In genomic region chr10:111999205-111999914, GRCh38 we compare ENCODE assay signal across 18 cellular contexts.
DNase-seq lines count a peak whose midpoint lies in the region; ATAC-seq, FAIRE-seq and TF ChIP-seq lines count a peak whose summit lies in the region.
"Had no signal": no experiment of that assay in that cellular context is flagged by ENCODE, and none has a peak within 500 bp of the region (broad histone marks: within the 10 kb centered on the region; RNA-seq: fewer than 3 reads in every experiment).

No MANE protein-coding gene starts in this region.

- H4K5ac ChIP-seq in H1 (ENCODE audit: insufficient read length, low read depth, low read length), result no peak overlapping the region

- H3K9me3 ChIP-seq in HUES48 (ENCODE audit: control insufficient read depth, insufficient read depth, low read length) (no peaks in the 10 kb centered on the region), H1 (ENCODE audit: insufficient read depth in 2 of 2, low read depth in 1 of 2, low read length in 1 of 2) (no peaks in the 10 kb centered on the region), upper lobe of left lung (no peaks in the 10 kb centered on the region)
- H3K9me3 ChIP-seq: Caco-2, SJSA1 had no signal

- H2BK15ac ChIP-seq in H1 (ENCODE audit: low read length), result no peak overlapping the region

- CTCF ChIA-PET in H1 (lab: Charles Lee; ENCODE audit: partially characterized antibody), result interaction anchor here (0.8 to 1.3 kb wide), 5 partner anchors 9 to 244 kb away, joined by 3 to 5 read pairs (median 3); no protein-coding TSS in a partner anchor

- no peak overlapping the region for H3K23ac ChIP-seq in H1 (ENCODE audit: insufficient read length)

- ATAC-seq in upper lobe of left lung (ENCODE audit: low FRiP score in 2 of 2) (peak; percentile 19 to 57), left cardiac atrium (no peak)
- ATAC-seq: K562 had no signal

- intact Hi-C loops in left cardiac atrium (cut with DNase I), result no loop called here

- no peak overlapping the region for H4K8ac ChIP-seq in H1 (ENCODE audit: extremely low read depth, insufficient read depth, low read length)

- H3K4me3 ChIP-seq in HUES48 (ENCODE audit: low read depth, low read length), result no peak overlapping the region; the same call in 1 of the 2 replicates
- no peak overlapping the region for H3K4me3 ChIP-seq in H1 (ENCODE audit: extremely low read depth in 1 of 4, insufficient read depth in 2 of 4, low read depth in 3 of 4, low read length in 4 of 4)
- H3K4me3 ChIP-seq in upper lobe of left lung, result no peak overlapping the region
- H3K4me3 ChIP-seq: K562, PC-9, SJSA1 had no signal

- FAIRE-seq in H1 (lab: Jason Lieb, UNC) (no peak), frontal cortex (lab: Jason Lieb, UNC) (no peak)
- FAIRE-seq: HTR-8/SVneo, K562 had no signal

- WGBS in H1 (ENCODE audit: extremely low coverage in 1 of 2, insufficient coverage in 1 of 2, insufficient read length in 1 of 2, insufficient replicate concordance in 2 of 2, low coverage in 1 of 2, low lambda C conversion rate in 2 of 2, missing lambda C conversion rate in 1 of 2), 2 experiments, result 49% methylated on average over 4 of the region's 4 CpGs; no CpG with 5 or more reads in 1 of the 2 experiments
- WGBS in upper lobe of left lung, 2 donors, result 51 to 57% methylated on average over 4 of the region's 4 CpGs

- H2BK5ac ChIP-seq in H1 (ENCODE audit: low read depth, low read length), result peak overlapping the region; percentile 22; the same call in 1 of the 2 replicates

- TF ChIP-seq CTCF in H1 (IDR thresholded peaks at IDR 0.05; ENCODE audit: control extremely low read depth in 1 of 3, insufficient read depth in 1 of 3, low read depth in 1 of 3, low read length in 3 of 3), result no peak
- TF ChIP-seq CTCF in upper lobe of left lung (IDR thresholded peaks at IDR 0.05), result no peak

- H3K9ac ChIP-seq in HUES48 (ENCODE audit: low read depth, low read length), result no peak overlapping the region
- H3K9ac ChIP-seq in H1 (replicated peaks in 1 of 4; ENCODE audit: extremely low read depth in 1 of 4, low read depth in 3 of 4, low read length in 3 of 4), result no peak overlapping the region

- H2BK20ac ChIP-seq in H1 (ENCODE audit: low read length), result no peak overlapping the region

- H3K36me3 ChIP-seq in HUES48 (ENCODE audit: control insufficient read depth, insufficient read depth, low read length) (no peaks in the 10 kb centered on the region), H1 (ENCODE audit: control insufficient read depth in 2 of 4, insufficient read depth in 4 of 4, low read length in 3 of 4) (no peaks in the 10 kb centered on the region), upper lobe of left lung (no peaks in the 10 kb centered on the region)
- H3K36me3 ChIP-seq: SJSA1 had no signal

- no peak overlapping the region for H2AK5ac ChIP-seq in H1 (ENCODE audit: low read depth, low read length)

- no peaks in the 10 kb centered on the region for H3K23me2 ChIP-seq in H1 (ENCODE audit: low read depth, low read length)

- TF ChIP-seq RAD21 in H1 (IDR thresholded peaks at IDR 0.05 in 1 of 2, conservative IDR thresholded peaks at IDR 0.05 in 1 of 2; ENCODE audit: low read depth in 2 of 2, low read length in 2 of 2), result no peak

- H2BK120ac ChIP-seq in H1 (replicated peaks; ENCODE audit: low read depth, low read length), result no peak overlapping the region

- peak overlapping the region; percentile 22 to 35 for H3K4me2 ChIP-seq in H1 (ENCODE audit: insufficient read depth in 1 of 2, low read depth in 2 of 2, low read length in 2 of 2)
- H3K4me2 ChIP-seq: PC-9 had no signal

- TF ChIP-seq EP300 in H1 (IDR thresholded peaks at IDR 0.05; ENCODE audit: borderline replicate concordance in 1 of 2, low read depth in 2 of 2, low read length in 2 of 2) (no peak), upper lobe of left lung (IDR thresholded peaks at IDR 0.05) (no peak)

- peak overlapping the region; percentile 44 for H3K4ac ChIP-seq in H1 (replicated peaks; ENCODE audit: insufficient read length, low read depth, low read length)

- no peak overlapping the region for H2AFZ ChIP-seq in H1 (ENCODE audit: low read length)
- H2AFZ ChIP-seq: PC-9 had no signal

- H3K18ac ChIP-seq in H1 (ENCODE audit: extremely low read depth, low read length), result peak overlapping the region; percentile 55; the same call in 1 of the 2 replicates

- no peaks in the 10 kb centered on the region for H4K20me1 ChIP-seq in H1 (replicated peaks in 1 of 2; ENCODE audit: control insufficient read depth in 1 of 2, insufficient read depth in 2 of 2, low read length in 2 of 2)

- H3K27ac ChIP-seq in HUES48 (ENCODE audit: low read depth, low read length) (peak overlapping the region; percentile 70), H1 (ENCODE audit: low read depth, low read length) (no peak overlapping the region), upper lobe of left lung (no peak overlapping the region)
- H3K27ac ChIP-seq: HL-60, PC-9, SJSA1 had no signal

- H3K14ac ChIP-seq in H1 (ENCODE audit: insufficient read length), result no peak overlapping the region

- no peaks in the 10 kb centered on the region for H3K79me1 ChIP-seq in H1 (ENCODE audit: low read depth, low read length)

- POLR2A ChIA-PET in H1 (lab: Charles Lee; ENCODE audit: partially characterized antibody), result no interaction called here

- peak overlapping the region; percentile 30; the same call in 1 of the 2 replicates for H2BK12ac ChIP-seq in H1 (ENCODE audit: low read depth, low read length)

- no peak for TF ChIP-seq POLR2A in H1 (IDR thresholded peaks at IDR 0.05; ENCODE audit: control extremely low read depth in 1 of 2, low read depth in 2 of 2, low read length in 2 of 2)
- TF ChIP-seq POLR2A in upper lobe of left lung (IDR thresholded peaks at IDR 0.05), result no peak

- H4K91ac ChIP-seq in H1 (replicated peaks; ENCODE audit: insufficient read length, low read length), result no peak overlapping the region

- H3K56ac ChIP-seq in H1 (replicated peaks; ENCODE audit: insufficient read length, low read depth, low read length), result no peak overlapping the region

- H3K4me1 ChIP-seq in HUES48 (ENCODE audit: control insufficient read depth, insufficient read depth, low read length) (peaks cover 14% of the 10 kb centered on the region), H1 (replicated peaks in 1 of 4; ENCODE audit: control insufficient read depth in 3 of 4, insufficient read depth in 4 of 4, low read length in 3 of 4) (peaks cover 3 to 15% (median 14%) of the 10 kb centered on the region in 4 experiments; a peak in 5 of 7 replicates), upper lobe of left lung (no peaks in the 10 kb centered on the region)
- H3K4me1 ChIP-seq: Caco-2, SJSA1 had no signal

- DNase-seq in H1 (ENCODE audit: low read depth in 1 of 2, low spot score in 2 of 2) (peak in 1 of 2 experiments; percentile 36), iPS-NIHi11 (ENCODE audit: low spot score) (peak; percentile 47), upper lobe of left lung (no peak), frontal cortex (ENCODE audit: low spot score in 2 of 2) (no peak), mesenteric fat pad (ENCODE audit: low spot score) (no peak), left cardiac atrium (no peak)
- DNase-seq: ACHN, AML-193, Caco-2, EL, NCI-H187, NCI-H446, PC-9 had no signal

- H3K27me3 ChIP-seq in HUES48 (ENCODE audit: control insufficient read depth, insufficient read depth, low read length) (no peaks in the 10 kb centered on the region), H1 (replicated peaks in 1 of 4; ENCODE audit: control insufficient read depth in 3 of 4, extremely low read depth in 1 of 4, insufficient read depth in 3 of 4, low read length in 3 of 4) (no peaks in the 10 kb centered on the region; a peak in 1 of 7 replicates), upper lobe of left lung (no peaks in the 10 kb centered on the region)

- no peaks in the 10 kb centered on the region for H3K79me2 ChIP-seq in H1 (ENCODE audit: control insufficient read depth in 1 of 2, insufficient read depth in 2 of 2, low read length in 2 of 2)

TF ChIP-seq in H1, 55 proteins besides CTCF, POLR2A, EP300 and RAD21 (continues in another document):
- TF ChIP-seq CBX8 (IDR thresholded peaks at IDR 0.05; ENCODE audit: borderline replicate concordance, low read depth, low read length) (no peak), FOSL1 (IDR thresholded peaks at IDR 0.05; ENCODE audit: insufficient read depth, low read depth, low read length) (no peak), EZH2 (IDR thresholded peaks at IDR 0.05; ENCODE audit: low read depth, low read length, severe bottlenecking) (no peak), YY1 (IDR thresholded peaks at IDR 0.05; ENCODE audit: low read depth, low read length) (no peak), USF2 (IDR thresholded peaks at IDR 0.05; ENCODE audit: low read length) (no peak), POU5F1 (IDR thresholded peaks at IDR 0.05; ENCODE audit: low read depth, low read length) (peak; percentile 75), BRCA1 (IDR thresholded peaks at IDR 0.05; ENCODE audit: low read depth, low read length) (no peak), TAF7 (optimal IDR thresholded peaks at IDR 0.05; ENCODE audit: borderline replicate concordance, low read depth, low read length) (no peak), RXRA (IDR thresholded peaks at IDR 0.05; ENCODE audit: insufficient read depth, low read depth, low read length) (no peak), HDAC6 (IDR thresholded peaks at IDR 0.05; ENCODE audit: low read depth, low read length) (no peak), SIX5 (IDR thresholded peaks at IDR 0.05; ENCODE audit: low read depth, low read length) (no peak), BACH1 (IDR thresholded peaks at IDR 0.05; ENCODE audit: low read length) (no peak), NANOG (IDR thresholded peaks at IDR 0.05; ENCODE audit: insufficient read depth, low read depth, low read length, poor library complexity, severe bottlenecking) (peak; percentile 41), PHF8 (conservative IDR thresholded peaks at IDR 0.05; ENCODE audit: low read depth, low read length) (no peak), TCF12 (IDR thresholded peaks at IDR 0.05; ENCODE audit: low read depth, low read length) (no peak), SUZ12 (IDR thresholded peaks at IDR 0.05; ENCODE audit: low read length) (no peak), CEBPB (IDR thresholded peaks at IDR 0.05; ENCODE audit: low read depth, low read length) (no peak), KDM4A (IDR thresholded peaks at IDR 0.05; ENCODE audit: low read depth, low read length, severe bottlenecking) (no peak), RNF2 (IDR thresholded peaks at IDR 0.05; ENCODE audit: borderline replicate concordance, low read depth, low read length, missing control alignments, poor library complexity, severe bottlenecking) (no peak), CREB1 (IDR thresholded peaks at IDR 0.05) (no peak), MAFK (IDR thresholded peaks at IDR 0.05; ENCODE audit: low read depth, low read length) (no peak)

Comparison
In these comparisons a context has a peak if more than half of its experiments do, and no peak if none do; other contexts are left out.
1. ATAC-seq: peak in upper lobe of left lung (2 of 2); none in left cardiac atrium (0 of 2).